In the genomic region with DNA sequence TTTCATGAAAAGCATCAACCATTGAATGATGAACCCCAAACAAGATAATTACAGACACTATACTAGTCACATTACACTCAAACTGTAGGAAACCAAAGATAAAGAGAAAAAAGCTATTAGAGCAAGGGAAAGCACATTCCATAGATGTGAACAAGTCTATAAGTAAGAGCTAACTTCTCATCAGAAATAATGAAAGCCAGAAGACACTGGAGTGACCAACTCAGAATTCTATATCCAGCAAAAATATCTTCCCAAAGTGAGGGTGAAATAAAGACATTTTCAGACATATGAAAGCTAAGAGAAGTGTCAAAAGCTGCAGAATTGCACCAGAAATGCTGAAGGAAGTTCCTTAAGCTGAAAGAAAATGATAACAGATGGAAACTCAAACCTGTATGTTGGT, we compare ENCODE assay signal across 33 cellular contexts.
"Had no signal": no experiment of that assay in that cellular context is flagged by ENCODE, and none has a peak within 500 bp of the region (broad histone marks: within the 10 kb centered on the region; RNA-seq: fewer than 3 reads in every experiment).

No MANE protein-coding gene starts in this region.

- H3K4me1 ChIP-seq: foreskin keratinocyte had no signal

- FAIRE-seq: astrocyte, bronchial epithelial cell, colon had no signal

- ATAC-seq: activated CD4-positive, CD25-positive, alpha-beta regulatory T cell treated with anti-CD3 and anti-CD28 coated beads, Interleukin-2, amount 50 U/mL, for 24 hours; activated CD8-positive, alpha-beta T cell treated with anti-CD3 and anti-CD28 coated beads for 36 hours; activated T-cell treated with anti-CD3 and anti-CD28 coated beads, Interleukin-2, amount 50 U/mL, for 4 hours; activated T-helper 17 cell treated with anti-CD3 and anti-CD28 coated beads, Interleukin-2, amount 50 U/mL, for 72 hours; effector memory CD8-positive, alpha-beta T cell; foreskin keratinocyte; gastroesophageal sphincter; heart right ventricle; T-helper 17 cell had no signal

- H3K27me3 Mint-ChIP-seq: activated B cell treated with CpG ODN at 0.5 μM for 24 hours; activated CD8-positive, alpha-beta T cell treated with anti-CD3 and anti-CD28 coated beads for 36 hours; activated naive CD8-positive, alpha-beta T cell; activated T-helper 17 cell treated with anti-CD3 and anti-CD28 coated beads, Interleukin-2, amount 50 U/mL, for 72 hours; effector memory CD8-positive, alpha-beta T cell; T-helper 17 cell had no signal

- H3K4me3 ChIP-seq: esophagus muscularis mucosa, gastroesophageal sphincter, heart right ventricle had no signal

- H3K9me3 Mint-ChIP-seq: activated T-helper 17 cell treated with anti-CD3 and anti-CD28 coated beads, Interleukin-2, amount 50 U/mL, for 72 hours had no signal

- H3K36me3 ChIP-seq: brain microvascular endothelial cell had no signal

- H3K27ac Mint-ChIP-seq: activated B cell treated with CpG ODN at 0.5 μM for 24 hours; activated CD8-positive, alpha-beta T cell treated with anti-CD3 and anti-CD28 coated beads for 36 hours; activated naive CD8-positive, alpha-beta T cell; activated T-helper 17 cell treated with anti-CD3 and anti-CD28 coated beads, Interleukin-2, amount 50 U/mL, for 72 hours; effector memory CD8-positive, alpha-beta T cell; T-helper 17 cell; T-helper 2 cell treated with Interferon-gamma antibody and Interleukin-4, amounts not matched to agents 5 μg/mL and 100 μg/mL, for 36 hours had no signal

- H3K4me3 Mint-ChIP-seq: activated B cell treated with CpG ODN at 0.5 μM for 24 hours; activated CD8-positive, alpha-beta T cell treated with anti-CD3 and anti-CD28 coated beads for 36 hours; activated naive CD8-positive, alpha-beta T cell; activated T-cell treated with anti-CD3 and anti-CD28 coated beads, Interleukin-2, amount 50 U/mL, for 4 hours; activated T-helper 17 cell treated with anti-CD3 and anti-CD28 coated beads, Interleukin-2, amount 50 U/mL, for 72 hours; effector memory CD8-positive, alpha-beta T cell; T-helper 17 cell; T-helper 2 cell treated with Interferon-gamma antibody and Interleukin-4, amounts not matched to agents 5 μg/mL and 100 μg/mL, for 36 hours had no signal

- H3K27ac ChIP-seq: brain microvascular endothelial cell, esophagus muscularis mucosa, foreskin keratinocyte, gastroesophageal sphincter, heart right ventricle, WERI-Rb-1 had no signal

- DNase-seq: activated B cell treated with CpG ODN at 0.5 μM for 24 hours; activated CD4-positive, alpha-beta T cell treated with anti-CD3 and anti-CD28 coated beads for 48 hours; activated CD4-positive, alpha-beta T cell treated with anti-CD3 and anti-CD28 coated beads, Interleukin-2, amount 50 U/mL, for 1 hour; activated CD4-positive, alpha-beta T cell treated with anti-CD3 and anti-CD28 coated beads, Interleukin-2, amount 50 U/mL, for 48 hours; activated CD8-positive, alpha-beta memory T cell treated with anti-CD3 and anti-CD28 coated beads for 24 hours; activated CD8-positive, alpha-beta T cell treated with anti-CD3 and anti-CD28 coated beads for 36 hours; activated effector memory CD4-positive, alpha-beta T cell treated with Interleukin-2 at 50 U/mL for 16 hours; activated gamma-delta T cell treated with Interleukin-2 at 50 U/mL for 16 hours; activated naive CD4-positive, alpha-beta T cell treated with anti-CD3 and anti-CD28 coated beads, Interleukin-2, amount 50 U/mL, for 16 hours; activated naive CD4-positive, alpha-beta T cell treated with Interleukin-2 at 50 U/mL for 16 hours; activated T-cell treated with anti-CD3 and anti-CD28 coated beads, Interleukin-2, amount 50 U/mL, for 4 hours; amniotic stem cell; anterior cingulate cortex; brain microvascular endothelial cell; cortex of kidney; dermis blood vessel endothelial cell; effector CD4-positive, alpha-beta T cell; effector memory CD8-positive, alpha-beta T cell; erythroblast; foreskin keratinocyte; heart right ventricle; T-helper 17 cell; T1000; WERI-Rb-1 had no signal

- H3K27me3 ChIP-seq: brain microvascular endothelial cell, esophagus muscularis mucosa, foreskin keratinocyte, gastroesophageal sphincter, heart right ventricle had no signal
